In the genomic region with DNA sequence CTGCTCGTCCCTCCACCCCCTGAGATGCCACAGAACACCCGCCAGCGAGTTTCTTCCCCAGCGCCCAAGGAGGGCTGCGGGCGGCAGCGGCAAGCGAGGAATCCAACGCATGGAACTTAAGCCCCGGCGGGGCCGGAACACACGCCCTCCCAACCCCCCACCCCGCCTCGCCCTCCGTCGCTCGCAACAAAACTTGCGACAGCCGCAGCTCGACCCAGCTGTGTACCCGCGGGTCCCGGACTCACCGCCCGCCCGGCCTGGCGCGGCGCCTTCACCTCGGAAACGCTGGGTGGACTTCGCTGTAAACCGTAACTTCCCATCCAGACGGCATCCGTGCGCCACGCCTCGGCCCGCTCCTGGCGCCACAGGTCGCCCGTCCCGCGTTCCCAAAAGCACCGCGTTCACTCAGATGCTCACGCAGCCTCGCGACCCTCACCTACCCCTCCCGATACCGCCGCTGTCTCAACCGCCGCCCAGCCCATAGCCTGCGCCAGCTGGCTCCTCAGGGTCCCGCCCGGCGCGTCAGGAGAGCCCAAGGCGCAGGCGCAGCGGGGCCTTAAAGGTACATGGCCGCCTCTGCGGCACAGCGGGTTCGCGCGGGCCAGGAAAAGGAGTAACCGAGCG, we compare ENCODE assay signal across 7 cellular contexts. TPM values are rescaled to one million over a fixed set of nuclear protein-coding genes. Genes with fewer than 3 reads are reported as not detected.
A peak's percentile ranks its signal among the peaks of the same experiment; 100 is the strongest.
DNase-seq lines count a peak whose midpoint lies in the region; ATAC-seq lines count a peak whose summit lies in the region.
"Not testable (repeated sequence)": the region's sequence is repeated elsewhere in the genome, so short reads cannot be mapped to it uniquely, and the experiment has no call there.

A gene with protein sequence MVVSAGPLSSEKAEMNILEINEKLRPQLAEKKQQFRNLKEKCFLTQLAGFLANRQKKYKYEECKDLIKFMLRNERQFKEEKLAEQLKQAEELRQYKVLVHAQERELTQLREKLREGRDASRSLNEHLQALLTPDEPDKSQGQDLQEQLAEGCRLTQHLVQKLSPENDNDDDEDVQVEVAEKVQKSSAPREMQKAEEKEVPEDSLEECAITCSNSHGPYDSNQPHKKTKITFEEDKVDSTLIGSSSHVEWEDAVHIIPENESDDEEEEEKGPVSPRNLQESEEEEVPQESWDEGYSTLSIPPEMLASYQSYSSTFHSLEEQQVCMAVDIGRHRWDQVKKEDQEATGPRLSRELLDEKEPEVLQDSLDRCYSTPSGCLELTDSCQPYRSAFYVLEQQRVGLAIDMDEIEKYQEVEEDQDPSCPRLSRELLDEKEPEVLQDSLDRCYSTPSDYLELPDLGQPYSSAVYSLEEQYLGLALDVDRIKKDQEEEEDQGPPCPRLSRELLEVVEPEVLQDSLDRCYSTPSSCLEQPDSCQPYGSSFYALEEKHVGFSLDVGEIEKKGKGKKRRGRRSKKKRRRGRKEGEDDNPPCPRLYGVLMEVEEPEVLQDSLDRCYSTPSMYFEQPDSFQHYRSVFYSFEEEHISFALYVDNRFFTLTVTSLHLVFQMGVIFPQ (minus strand): TSS at position 534 of the 624 bp plus-strand sequence. CDS start 21,666 bp downstream, outside the sequence.

- peak within 1 kb of the TSS in 18 of 21 experiments; percentile 6 to 80 (median 66) for H3K27ac ChIP-seq in skin epidermis

- DNase-seq in NCI-H345 (lab: John Stamatoyannopoulos, UW) (peak; percentile 83), islet precursor cell (peak; percentile 84)
- peak; percentile 68 for DNase-seq in activated CD4-positive, alpha-beta T cell treated with anti-CD3 and anti-CD28 coated beads, Interleukin-2, amount 50 U/mL, for 1 hour
- DNase-seq in cerebellum (ENCODE audit: low spot score) = not testable (repeated sequence)

- H3K4me3 ChIP-seq in skin epidermis = peak within 1 kb of the TSS; percentile 58 to 77 (median 66)

- ATAC-seq in GM18873 (IDR thresholded peaks at IDR 0.05; ENCODE audit: low FRiP score, unreplicated experiment) = peak; percentile 71
- ATAC-seq in HG03066 (IDR thresholded peaks at IDR 0.05; ENCODE audit: low read depth, unreplicated experiment) = peak; percentile 83

RNA-seq across cellular contexts. Expression of the gene that starts here (rescaled TPM):
- 41.4 TPM for total RNA-seq in cerebellum
